2 cellular contexts compared by ENCODE assay signal in genomic region chr2:31233216-31233615, GRCh38.
TF ChIP-seq lines count a peak whose summit lies in the region.

No MANE protein-coding gene starts in this region.

TF ChIP-seq in GM23338, 12 proteins besides CTCF, POLR2A, EP300 and RAD21:
- TF ChIP-seq ZNF114 (CRISPR knock-in tag; IDR thresholded peaks at IDR 0.05): no peak
- TF ChIP-seq EZH2phosphoT487 (IDR thresholded peaks at IDR 0.05; ENCODE audit: unreplicated experiment): no peak
- TF ChIP-seq POLR2AphosphoS5 (IDR thresholded peaks at IDR 0.05; ENCODE audit: low read depth): no peak
- TF ChIP-seq JUNB (IDR thresholded peaks at IDR 0.05; ENCODE audit: unreplicated experiment): no peak
- no peak for TF ChIP-seq REST (IDR thresholded peaks at IDR 0.05; ENCODE audit: unreplicated experiment)

TF ChIP-seq in HEK293T, 16 proteins besides CTCF, POLR2A, EP300 and RAD21:
- TF ChIP-seq ARNT (IDR thresholded peaks at IDR 0.05) (no peak), FOXM1 (IDR thresholded peaks at IDR 0.05; ENCODE audit: borderline replicate concordance) (no peak), TARDBP (IDR thresholded peaks at IDR 0.05) (no peak), CTBP1 (IDR thresholded peaks at IDR 0.05; ENCODE audit: borderline replicate concordance) (no peak)
